12 cellular contexts compared by ENCODE assay signal in the genomic region with DNA sequence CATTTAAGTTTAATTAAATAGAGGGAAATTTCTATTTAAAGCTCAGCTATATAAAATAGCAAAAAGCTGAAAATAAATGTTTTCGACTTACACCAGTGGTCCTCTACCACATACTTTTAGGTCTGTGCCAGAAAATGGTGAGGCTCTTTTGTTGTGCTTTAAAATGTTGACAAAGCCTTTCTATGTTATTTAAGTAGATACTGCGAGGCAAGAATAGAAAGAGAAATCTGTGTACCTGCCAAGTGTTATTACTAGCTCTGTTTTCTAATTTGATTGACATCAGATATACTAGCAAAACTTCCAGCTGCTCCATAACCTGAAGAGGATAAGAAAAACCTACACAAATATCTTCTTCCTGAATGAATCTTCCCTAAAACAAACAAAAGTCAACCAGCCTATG. TPM values are rescaled to one million over a fixed set of nuclear protein-coding genes. Genes with fewer than 3 reads are reported as not detected.
DNase-seq lines count a peak whose midpoint lies in the region; ATAC-seq and TF ChIP-seq lines count a peak whose summit lies in the region.
"Had no signal": no experiment of that assay in that cellular context is flagged by ENCODE, and none has a peak within 500 bp of the region (broad histone marks: within the 10 kb centered on the region; RNA-seq: fewer than 3 reads in every experiment).

No MANE protein-coding gene starts in this region.

- peaks cover 87% of the 10 kb centered on the region for H3K4me1 Mint-ChIP-seq in activated CD8-positive, alpha-beta memory T cell treated with anti-CD3 and anti-CD28 coated beads, Interleukin-2, amount 10 ng/mL, durations not matched to agents 7 days and 5 days

- H3K79me2 ChIP-seq in hepatocyte: peaks cover 62% of the 10 kb centered on the region

- TF ChIP-seq EP300 in suprapubic skin (IDR thresholded peaks at IDR 0.05): no peak

- 86% methylated on average over 2 of the region's 2 CpGs for WGBS in hepatocyte (ENCODE audit: low lambda C conversion rate, missing lambda C conversion rate)
- 55% methylated on average over 2 of the region's 2 CpGs for WGBS in suprapubic skin

- peak overlapping the region; percentile 75 for H3K4me3 Mint-ChIP-seq in activated CD8-positive, alpha-beta memory T cell treated with anti-CD3 and anti-CD28 coated beads, Interleukin-2, amount 10 ng/mL, durations not matched to agents 7 days and 5 days

- H3K9me3 ChIP-seq in hepatocyte (ENCODE audit: low read depth) (no peaks in the 10 kb centered on the region), suprapubic skin (no peaks in the 10 kb centered on the region)

- H3K27me3 ChIP-seq in hepatocyte: no peaks in the 10 kb centered on the region
- H3K27me3 ChIP-seq in suprapubic skin: no peaks in the 10 kb centered on the region

- no peaks in the 10 kb centered on the region for H3K9me2 ChIP-seq in hepatocyte (replicated peaks; ENCODE audit: insufficient read depth)

- ATAC-seq in activated CD8-positive, alpha-beta memory T cell treated with anti-CD3 and anti-CD28 coated beads, Interleukin-2, amount 10 ng/mL, durations not matched to agents 7 days and 5 days: no peak
- ATAC-seq in left lobe of liver (no peak), GM18909 (IDR thresholded peaks at IDR 0.05; ENCODE audit: poor library complexity, unreplicated experiment) (no peak)

- H3K27ac ChIP-seq in VCaP (peak overlapping the region; percentile 38), hepatocyte (peak overlapping the region; percentile 38), suprapubic skin (peak overlapping the region; percentile 26)
- H3K27ac ChIP-seq: WERI-Rb-1 had no signal

- H2AFZ ChIP-seq in hepatocyte: no peak overlapping the region

- no peak overlapping the region for H3K4me3 ChIP-seq in hepatocyte
- no peak overlapping the region for H3K4me3 ChIP-seq in suprapubic skin

- H3K36me3 ChIP-seq in hepatocyte (replicated peaks; ENCODE audit: insufficient read depth, low read depth): no peaks in the 10 kb centered on the region
- H3K36me3 ChIP-seq in suprapubic skin: no peaks in the 10 kb centered on the region

- TF ChIP-seq CTCF in VCaP (conservative IDR thresholded peaks at IDR 0.05): no peak
- no peak for TF ChIP-seq CTCF in hepatocyte (IDR thresholded peaks at IDR 0.05; ENCODE audit: poor library complexity)
- no peak for TF ChIP-seq CTCF in suprapubic skin (IDR thresholded peaks at IDR 0.05)

- peaks cover 53% of the 10 kb centered on the region for H3K36me3 Mint-ChIP-seq in activated CD8-positive, alpha-beta memory T cell treated with anti-CD3 and anti-CD28 coated beads, Interleukin-2, amount 10 ng/mL, durations not matched to agents 7 days and 5 days

- H3K27ac Mint-ChIP-seq in activated CD8-positive, alpha-beta memory T cell treated with anti-CD3 and anti-CD28 coated beads, Interleukin-2, amount 10 ng/mL, durations not matched to agents 7 days and 5 days: peak overlapping the region; percentile 100
- H3K27ac Mint-ChIP-seq: progenitor cell of endocrine pancreas had no signal

- CTCF ChIA-PET in activated CD8-positive, alpha-beta memory T cell treated with anti-CD3 and anti-CD28 coated beads, Interleukin-2, amount 10 ng/mL, durations not matched to agents 7 days and 5 days (lab: Charles Lee): interaction anchor here (1.0 to 10.9 kb wide), 7 partner anchors 13 to 103 kb away, joined by 3 to 111 read pairs (median 17); no protein-coding TSS in a partner anchor

- TF ChIP-seq POLR2A in suprapubic skin (IDR thresholded peaks at IDR 0.05): no peak

- H3K4me1 ChIP-seq in hepatocyte (ENCODE audit: insufficient read depth) (peaks cover 20% of the 10 kb centered on the region), suprapubic skin (peaks cover 27% of the 10 kb centered on the region)

- H3K9me3 Mint-ChIP-seq in activated CD8-positive, alpha-beta memory T cell treated with anti-CD3 and anti-CD28 coated beads, Interleukin-2, amount 10 ng/mL, durations not matched to agents 7 days and 5 days (ENCODE audit: low read depth): no peaks in the 10 kb centered on the region

- no peak overlapping the region for H3K4me2 ChIP-seq in hepatocyte

- H3K27me3 Mint-ChIP-seq in activated CD8-positive, alpha-beta memory T cell treated with anti-CD3 and anti-CD28 coated beads, Interleukin-2, amount 10 ng/mL, durations not matched to agents 7 days and 5 days: no peaks in the 10 kb centered on the region
- H3K27me3 Mint-ChIP-seq: progenitor cell of endocrine pancreas had no signal

- peaks cover 13% of the 10 kb centered on the region for H4K20me1 ChIP-seq in hepatocyte (ENCODE audit: insufficient read depth, poor library complexity, severe bottlenecking)

- no peak for DNase-seq in activated CD8-positive, alpha-beta memory T cell treated with anti-CD3 and anti-CD28 coated beads, Interleukin-2, amount 10 ng/mL, durations not matched to agents 7 days and 5 days
- no peak for DNase-seq in activated CD8-positive, alpha-beta memory T cell treated with anti-CD3 and anti-CD28 coated beads, Interleukin-2, amount 50 U/mL, for 4 hours
- DNase-seq in hepatocyte (ENCODE audit: low spot score): no peak
- no peak for DNase-seq in suprapubic skin (ENCODE audit: low spot score in 2 of 2)
- no peak for DNase-seq in DMS153 treated with DMSO at 0.1 percent for 48 hours (lab: John Stamatoyannopoulos, UW; ENCODE audit: unreplicated experiment)
- no peak for DNase-seq in left lobe of liver (ENCODE audit: low spot score)
- DNase-seq: amygdala, erythroblast, WERI-Rb-1 had no signal

RNA-seq across cellular contexts. Expression of a gene that starts 53.6 kb away (rescaled TPM):
- total RNA-seq in activated CD8-positive, alpha-beta memory T cell treated with anti-CD3 and anti-CD28 coated beads, Interleukin-2, amount 10 ng/mL, durations not matched to agents 7 days and 5 days: 10 to 100 TPM; 77.6 to 78.4 TPM
- total RNA-seq in hepatocyte (62.1 and 71.2 TPM in 2 replicates), suprapubic skin (10 to 100 TPM in 1 of 4 donors, 1 to 10 TPM in 3; 7.2 to 11.2 (median 9.1) TPM), left lobe of liver (58.9 TPM)
- polyA plus RNA-seq in hepatocyte: 28.2 and 29.1 TPM in 2 replicates
